ENCODE assay signal across 10 cellular contexts in genomic region chr7:151958036-151959010, GRCh38. TPM values are rescaled to one million over a fixed set of nuclear protein-coding genes. Genes with fewer than 3 reads are reported as not detected.
"Had no signal": no experiment of that assay in that cellular context is flagged by ENCODE, and none has a peak within 500 bp of the region (broad histone marks: within the 10 kb centered on the region; RNA-seq: fewer than 3 reads in every experiment).

No MANE protein-coding gene starts in this region.

- H3K4me3 ChIP-seq: GM23338, HAP-1, K562 had no signal

- H3K9me3 ChIP-seq: HAP-1 had no signal

- H2AFZ ChIP-seq: GM23338 had no signal

- FAIRE-seq: K562 had no signal

- H3K27ac ChIP-seq: HL-60 had no signal

- H3K4me3 Mint-ChIP-seq: GM23338 had no signal

- H3K4me2 ChIP-seq: GM23338 had no signal

- ATAC-seq: GM23338, HCT116, K562 had no signal

- H3K27ac Mint-ChIP-seq: GM23338 had no signal

- H3K36me3 ChIP-seq: HAP-1 had no signal

- H3K4me1 ChIP-seq: HAP-1 had no signal

- DNase-seq: H7, IMR-90, KG1 had no signal

RNA-seq across cellular contexts. Expression of gene GALNTL5, which starts 2.1 kb away (rescaled TPM):
- total RNA-seq: GM23338, H4, H7, HT1080, IMR-90, K562 had no signal
- polyA plus RNA-seq: GM23338, IMR-90, K562 had no signal
